ENCODE assay signal across 24 cellular contexts in genomic region chr11:62757846-62758788, GRCh38. TPM values are rescaled to one million over a fixed set of nuclear protein-coding genes. Genes with fewer than 3 reads are reported as not detected.
DNase-seq lines count a peak whose midpoint lies in the region; ATAC-seq and TF ChIP-seq lines count a peak whose summit lies in the region.
"Had no signal": no experiment of that assay in that cellular context is flagged by ENCODE, and none has a peak within 500 bp of the region (broad histone marks: within the 10 kb centered on the region; RNA-seq: fewer than 3 reads in every experiment).

No MANE protein-coding gene starts in this region.

- H3K4me3 ChIP-seq in iPS DF 6.9 (ENCODE audit: low read length) (peak overlapping the region; percentile 44; the same call in 1 of the 2 replicates), neuron (ENCODE audit: low read length) (no peak overlapping the region)
- H3K4me3 ChIP-seq: GM23248, tibial nerve had no signal

- peak overlapping the region; percentile 20 for H3K27ac ChIP-seq in iPS DF 6.9 (ENCODE audit: low read length)
- H3K27ac ChIP-seq: GM23248, tibial nerve, VCaP had no signal

- H2AFZ ChIP-seq in neuron (ENCODE audit: low read depth, low read length), result peak overlapping the region; percentile 5
- H2AFZ ChIP-seq: GM23248 had no signal

- peak overlapping the region; percentile 91 for H3K4me3 Mint-ChIP-seq in WTC11
- H3K4me3 Mint-ChIP-seq: activated naive CD8-positive, alpha-beta T cell; activated T-helper 17 cell treated with anti-CD3 and anti-CD28 coated beads, Interleukin-2, amount 50 U/mL, for 72 hours; stimulated activated naive B cell treated with anti-CD40 and anti-IgM and Interleukin-4, amounts not matched to agents 10 μg/mL and 1 μg/mL and 100 μg/mL, for 72 hours had no signal

- peaks cover 44% of the 10 kb centered on the region for H3K4me1 Mint-ChIP-seq in WTC11

- ATAC-seq in WTC11 (peak; percentile 50), HG03280 (IDR thresholded peaks at IDR 0.05; ENCODE audit: unreplicated experiment) (no peak), GM19395 (IDR thresholded peaks at IDR 0.05; ENCODE audit: unreplicated experiment) (no peak)
- ATAC-seq: activated T-helper 17 cell treated with anti-CD3 and anti-CD28 coated beads, Interleukin-2, amount 50 U/mL, for 72 hours; esophagus mucosa; left lobe of liver; SK-N-SH treated with all-trans-retinoic acid at 6 μM for 48 hours; stimulated activated naive B cell treated with anti-CD40 and anti-IgM and Interleukin-4, amounts not matched to agents 10 μg/mL and 1 μg/mL and 100 μg/mL, for 72 hours had no signal

- H3K9me3 Mint-ChIP-seq in WTC11, result no peaks in the 10 kb centered on the region
- H3K9me3 Mint-ChIP-seq: activated T-helper 17 cell treated with anti-CD3 and anti-CD28 coated beads, Interleukin-2, amount 50 U/mL, for 72 hours; CD8-positive, alpha-beta memory T cell; stimulated activated naive B cell treated with anti-CD40 and anti-IgM and Interleukin-4, amounts not matched to agents 10 μg/mL and 1 μg/mL and 100 μg/mL, for 72 hours had no signal

- H3K27me3 ChIP-seq in iPS DF 6.9 (ENCODE audit: control insufficient read depth, insufficient read depth, low read length), result no peaks in the 10 kb centered on the region
- no peaks in the 10 kb centered on the region for H3K27me3 ChIP-seq in neuron (ENCODE audit: insufficient read depth, low read length)
- H3K27me3 ChIP-seq: tibial nerve had no signal

- TF ChIP-seq CTCF in WTC11 (IDR thresholded peaks at IDR 0.05), result no peak

- H3K9me3 ChIP-seq in ES-I3 (ENCODE audit: control insufficient read depth, insufficient read depth, low read length) (no peaks in the 10 kb centered on the region), iPS DF 6.9 (ENCODE audit: control insufficient read depth, insufficient read depth, low read length) (no peaks in the 10 kb centered on the region), neuron (ENCODE audit: low read length) (no peaks in the 10 kb centered on the region)
- H3K9me3 ChIP-seq: tibial nerve had no signal

- H3K27ac Mint-ChIP-seq in WTC11, result peak overlapping the region; percentile 98
- H3K27ac Mint-ChIP-seq: activated naive CD8-positive, alpha-beta T cell; activated T-helper 17 cell treated with anti-CD3 and anti-CD28 coated beads, Interleukin-2, amount 50 U/mL, for 72 hours; CD8-positive, alpha-beta memory T cell; stimulated activated naive B cell treated with anti-CD40 and anti-IgM and Interleukin-4, amounts not matched to agents 10 μg/mL and 1 μg/mL and 100 μg/mL, for 72 hours had no signal

- POLR2A ChIA-PET in WTC11 (lab: Charles Lee), result interaction anchor here (0.5 to 3.4 kb wide), 13 partner anchors 10 to 98 kb away, joined by 3 to 14 read pairs (median 5); partner anchors contain the start of genes C11orf98, CSKMT, HNRNPUL2 and TAF6L

- CTCF ChIA-PET in WTC11 (lab: Charles Lee), result interaction anchor here (0.6 to 5.4 kb wide), 9 partner anchors 12 to 1161 kb away, joined by 3 to 66 read pairs (median 4); partner anchors contain the start of genes C11orf98, CSKMT, HNRNPUL2 and STX5

- no peaks in the 10 kb centered on the region; the same call in 1 of the 2 replicates for H3K27me3 Mint-ChIP-seq in WTC11 (ENCODE audit: low read depth)
- H3K27me3 Mint-ChIP-seq: activated naive CD8-positive, alpha-beta T cell; activated T-helper 17 cell treated with anti-CD3 and anti-CD28 coated beads, Interleukin-2, amount 50 U/mL, for 72 hours; CD8-positive, alpha-beta memory T cell; stimulated activated naive B cell treated with anti-CD40 and anti-IgM and Interleukin-4, amounts not matched to agents 10 μg/mL and 1 μg/mL and 100 μg/mL, for 72 hours had no signal

- H3K4me1 ChIP-seq in ES-I3 (ENCODE audit: insufficient read depth, low read length) (peaks cover 6% of the 10 kb centered on the region), iPS DF 6.9 (ENCODE audit: control insufficient read depth, insufficient read depth, low read length) (no peaks in the 10 kb centered on the region), neuron (ENCODE audit: insufficient read depth, low read length) (peaks cover 14% of the 10 kb centered on the region)

- peaks cover 13% of the 10 kb centered on the region for H3K36me3 Mint-ChIP-seq in WTC11

- H3K9ac ChIP-seq in ES-I3 (ENCODE audit: low read depth, low read length), result peak overlapping the region; percentile 45
- H3K9ac ChIP-seq: GM23248 had no signal

- WGBS in iPS DF 6.9 (ENCODE audit: insufficient coverage, insufficient read length), result no CpG with 5 or more reads among the region's 9 CpGs

- H3K36me3 ChIP-seq in ES-I3 (ENCODE audit: insufficient read depth, low read length) (peaks cover 7% of the 10 kb centered on the region; the same call in 1 of the 2 replicates), iPS DF 6.9 (ENCODE audit: control insufficient read depth, insufficient read depth, low read length) (0 out of 2 replicates have a peak, but pooled peaks cover 1% of the 10 kb centered on the region), neuron (ENCODE audit: insufficient read depth, low read length) (peaks cover 4% of the 10 kb centered on the region)

- peak; percentile 78 for DNase-seq in WTC11 (ENCODE audit: low spot score)
- DNase-seq in iPS DF 6.9 (ENCODE audit: low read depth, low spot score), result peak; percentile 86
- DNase-seq in NCI-H2171 (lab: John Stamatoyannopoulos, UW), result no peak
- no peak for DNase-seq in activated CD4-positive, alpha-beta T cell treated with anti-CD3 and anti-CD28 coated beads, Interleukin-2, amount 50 U/mL, for 4 hours
- DNase-seq: activated CD4-positive, alpha-beta T cell treated with anti-CD3 and anti-CD28 coated beads, Interleukin-2, amount 50 U/mL, for 1 hour; activated CD8-positive, alpha-beta memory T cell treated with anti-CD3 and anti-CD28 coated beads, Interleukin-2, amount 50 U/mL, for 4 hours; CD8-positive, alpha-beta memory T cell; cerebellar nuclear complex; GF-D8; GM23248; MM.1S; NCI-H526 treated with DMSO at 0.1 percent for 48 hours; stimulated activated naive B cell treated with anti-CD40 and anti-IgM and Interleukin-4, amounts not matched to agents 10 μg/mL and 1 μg/mL and 100 μg/mL, for 72 hours had no signal

TF ChIP-seq in WTC11, 78 proteins besides CTCF, POLR2A, EP300 and RAD21 (continues in another document):
- TF ChIP-seq AFF4 (CRISPR knock-in tag; IDR thresholded peaks at IDR 0.05; ENCODE audit: borderline replicate concordance) (0 out of 2 replicates have a peak, but pooled peaks have one; percentile 32), ATF1 (CRISPR knock-in tag; IDR thresholded peaks at IDR 0.05) (no peak), AR (CRISPR knock-in tag; IDR thresholded peaks at IDR 0.05) (no peak), ZNF121 (CRISPR knock-in tag; IDR thresholded peaks at IDR 0.05) (0 out of 2 replicates have a peak, but pooled peaks have one; percentile 41), EMX1 (CRISPR knock-in tag; IDR thresholded peaks at IDR 0.05) (no peak), ZMAT4 (CRISPR knock-in tag; IDR thresholded peaks at IDR 0.05) (no peak)

RNA-seq across cellular contexts. Expression of gene POLR2G, which starts 3.3 kb away (rescaled TPM):
- total RNA-seq in WTC11 (2021), result 81.3 to 101 TPM (median 84.3 TPM) in 3 replicates

RNA-seq across cellular contexts. Expression of gene ZBTB3, which starts 4.2 kb away (rescaled TPM):
- total RNA-seq in WTC11 (2021), result 82.3 to 88.1 TPM (median 88.0 TPM) in 3 replicates

RNA-seq across cellular contexts. Expression of gene TAF6L, which starts 13.1 kb away (rescaled TPM):
- 33.8 to 42.1 TPM (median 36.3 TPM) in 3 replicates for total RNA-seq in WTC11 (2021)

RNA-seq across cellular contexts. Expression of gene TMEM179B, which starts 29.1 kb away (rescaled TPM):
- total RNA-seq in WTC11 (2021), result 21.4 to 23.6 TPM (median 22.2 TPM) in 3 replicates

RNA-seq across cellular contexts. Expression of gene TTC9C, which starts 29.8 kb away (rescaled TPM):
- total RNA-seq in WTC11 (2021), result 39.7 to 48.7 TPM (median 39.8 TPM) in 3 replicates

Comparison
In these comparisons a context has a peak if more than half of its experiments do, and no peak if none do; other contexts are left out.
1. DNase-seq: peak in WTC11 (single experiment) and iPS DF 6.9 (single experiment); none in NCI-H2171 (single experiment) and activated CD4-positive, alpha-beta T cell treated with anti-CD3 and anti-CD28 coated beads, Interleukin-2, amount 50 U/mL, for 4 hours (0 of 2).